8 cellular contexts compared by ENCODE assay signal in genomic region chr14:22982013-22982476, GRCh38. TPM values are rescaled to one million over a fixed set of nuclear protein-coding genes. Genes with fewer than 3 reads are reported as not detected.
DNase-seq lines count a peak whose midpoint lies in the region; ATAC-seq and TF ChIP-seq lines count a peak whose summit lies in the region.

No MANE protein-coding gene starts in this region.

- H3K27ac Mint-ChIP-seq in endodermal cell, result no peak overlapping the region

- no peak overlapping the region for H3K4me3 Mint-ChIP-seq in endodermal cell

- POLR2A ChIA-PET in BJ (lab: Charles Lee), result interaction anchor here (0.6 kb wide), 1 partner anchor 76 kb away, joined by 3 read pairs; no protein-coding TSS in a partner anchor

- H3K9me2 ChIP-seq in neural cell (ENCODE audit: insufficient read depth, low read length), result no peaks in the 10 kb centered on the region

- H3K36me3 Mint-ChIP-seq in endodermal cell (ENCODE audit: low read depth), result peaks cover 11% of the 10 kb centered on the region

- no peak for TF ChIP-seq EP300 in neural cell (conservative IDR thresholded peaks at IDR 0.05; ENCODE audit: poor library complexity, severe bottlenecking)

- peaks cover 18% of the 10 kb centered on the region for H3K27me3 Mint-ChIP-seq in endodermal cell (ENCODE audit: insufficient read depth)

- TF ChIP-seq CTCF in BJ (IDR thresholded peaks at IDR 0.05; ENCODE audit: insufficient read depth, low read depth, low read length), result no peak
- TF ChIP-seq CTCF in KMS-11 (conservative IDR thresholded peaks at IDR 0.05; ENCODE audit: low read depth, low read length), result no peak
- TF ChIP-seq CTCF in endodermal cell (conservative IDR thresholded peaks at IDR 0.05), result no peak
- no peak for TF ChIP-seq CTCF in neural cell (IDR thresholded peaks at IDR 0.05; ENCODE audit: poor library complexity, severe bottlenecking)

- H3K4me1 ChIP-seq in KMS-11 (ENCODE audit: low read depth, poor library complexity, severe bottlenecking) (no peaks in the 10 kb centered on the region), endodermal cell (ENCODE audit: control insufficient read depth, insufficient read depth, low read length) (peaks cover 17% of the 10 kb centered on the region)

- H3K9me3 ChIP-seq in endodermal cell (ENCODE audit: control insufficient read depth, low read length) (no peaks in the 10 kb centered on the region), neural cell (ENCODE audit: low read length) (no peaks in the 10 kb centered on the region)

- 0% methylated on average over 25 to 36 of the region's 36 CpGs for WGBS in endodermal cell (ENCODE audit: insufficient coverage in 1 of 2, insufficient read length in 1 of 2), 2 experiments

- H2AFZ ChIP-seq in KMS-11 (ENCODE audit: low read depth) (peak overlapping the region; percentile 38; the same call in 1 of the 2 replicates), neural cell (ENCODE audit: low read depth, low read length) (no peak overlapping the region)

- H3F3A ChIP-seq in neural cell (ENCODE audit: insufficient read depth, low read length, poor library complexity, severe bottlenecking), result no peaks in the 10 kb centered on the region

- H3K27me3 ChIP-seq in BJ (ENCODE audit: control insufficient read depth, insufficient read depth, low read length) (no peaks in the 10 kb centered on the region), KMS-11 (ENCODE audit: insufficient read depth, low read depth) (no peaks in the 10 kb centered on the region), endodermal cell (ENCODE audit: control insufficient read depth, insufficient read depth, low read length, poor library complexity, severe bottlenecking) (no peaks in the 10 kb centered on the region), neural cell (ENCODE audit: insufficient read depth, low read depth, low read length) (peaks cover 32% of the 10 kb centered on the region)

- TF ChIP-seq RAD21 in neural cell (conservative IDR thresholded peaks at IDR 0.05), result no peak

- no peak overlapping the region for H3K9ac ChIP-seq in KMS-11
- H3K9ac ChIP-seq in endodermal cell (ENCODE audit: extremely low read depth, low read length, poor library complexity, severe bottlenecking), result peak overlapping the region; percentile 91
- H3K9ac ChIP-seq in neural cell (ENCODE audit: low read length), result no peak overlapping the region

- DNase-seq in BJ (ENCODE audit: low read depth) (no peak), endodermal cell (peak; percentile 81), kidney tubule cell (ENCODE audit: low spot score) (no peak), NCI-H2227 treated with DMSO at 0.1 percent for 48 hours (lab: John Stamatoyannopoulos, UW) (no peak), anterior cingulate cortex (lab: John Stamatoyannopoulos, UW) (no peak)

- H3K9me3 Mint-ChIP-seq in endodermal cell, result no peaks in the 10 kb centered on the region

- H3K27ac ChIP-seq in KMS-11 (no peak overlapping the region), endodermal cell (ENCODE audit: low read depth, low read length) (peak overlapping the region; percentile 91), neural cell (ENCODE audit: low read length) (no peak overlapping the region)

- peak overlapping the region; percentile 21 for H3K4me2 ChIP-seq in KMS-11
- no peak overlapping the region for H3K4me2 ChIP-seq in neural cell (ENCODE audit: low read length)

- H3K79me2 ChIP-seq in KMS-11 (ENCODE audit: insufficient read depth, low read depth) (no peaks in the 10 kb centered on the region), neural cell (replicated peaks; ENCODE audit: insufficient read depth, low read length) (peaks cover 29% of the 10 kb centered on the region)

- ATAC-seq in esophagus mucosa, result no peak

- H4K20me1 ChIP-seq in KMS-11 (ENCODE audit: insufficient read depth) (no peaks in the 10 kb centered on the region), neural cell (ENCODE audit: insufficient read depth) (no peaks in the 10 kb centered on the region)

- H3K4me3 ChIP-seq in BJ (ENCODE audit: low read depth, low read length), result peak overlapping the region; percentile 90
- H3K4me3 ChIP-seq in KMS-11 (IDR thresholded peaks at IDR 0.05; ENCODE audit: insufficient read depth, low read depth, low read length), result no peak overlapping the region
- H3K4me3 ChIP-seq in endodermal cell (ENCODE audit: low read length), result peak overlapping the region; percentile 88
- peak overlapping the region; percentile 75 for H3K4me3 ChIP-seq in neural cell (ENCODE audit: low read length)

- CTCF ChIA-PET in BJ (lab: Yijun Ruan, JAX), result interaction anchor here (0.6 to 18.4 kb wide), 24 partner anchors 8 to 159 kb away, joined by 3 to 539 read pairs (median 5); partner anchors contain the start of genes ACIN1, CDH24, HAUS4 and PRMT5

- 0 out of 2 replicates have a peak, but pooled peaks cover 2% of the 10 kb centered on the region for H3K36me3 ChIP-seq in BJ (ENCODE audit: control insufficient read depth, insufficient read depth, low read length)
- H3K36me3 ChIP-seq in KMS-11 (ENCODE audit: insufficient read depth), result no peaks in the 10 kb centered on the region
- peaks cover 12% of the 10 kb centered on the region for H3K36me3 ChIP-seq in endodermal cell (ENCODE audit: control insufficient read depth, insufficient read depth, low read length)
- no peaks in the 10 kb centered on the region for H3K36me3 ChIP-seq in neural cell (ENCODE audit: insufficient read depth, low read length)

- peaks cover 32% of the 10 kb centered on the region for H3K4me1 Mint-ChIP-seq in endodermal cell

TF ChIP-seq in neural cell, 6 proteins besides CTCF, POLR2A, EP300 and RAD21:
- TF ChIP-seq TAF1 (IDR thresholded peaks at IDR 0.05; ENCODE audit: low read depth) (no peak), SMC3 (conservative IDR thresholded peaks at IDR 0.05; ENCODE audit: poor library complexity) (no peak), EZH2 (IDR thresholded peaks at IDR 0.05; ENCODE audit: borderline replicate concordance, insufficient read depth, low read length, poor library complexity, severe bottlenecking) (no peak), POLR2AphosphoS5 (IDR thresholded peaks at IDR 0.05) (no peak), MXI1 (conservative IDR thresholded peaks at IDR 0.05; ENCODE audit: poor library complexity, severe bottlenecking) (no peak), REST (IDR thresholded peaks at IDR 0.05; ENCODE audit: borderline replicate concordance) (no peak)

RNA-seq across cellular contexts. Expression of gene AJUBA, which starts 0.3 kb away (rescaled TPM):
- polyA plus RNA-seq in BJ (2011; rRNA removed) (94.7 and 109 TPM in 2 replicates), neural cell (0.52 and 1.9 TPM in 2 replicates)
- 104 and 158 TPM in 2 replicates for polyA minus RNA-seq in BJ (2011; rRNA and poly(A)+ RNA removed)
- total RNA-seq in endodermal cell (10 to 100 TPM; 34.2 to 51.4 TPM), esophagus mucosa (26.6 TPM)
- polyA plus RNA-seq in endodermal cell (2013, experiment 1 of 2), result 46.6 TPM
- polyA plus RNA-seq in endodermal cell (2013, experiment 2 of 2), result 47.8 TPM
- 1.5 and 1.9 TPM in 2 replicates for polyA minus RNA-seq in neural cell

RNA-seq across cellular contexts. Expression of gene HAUS4, which starts 25.2 kb away (rescaled TPM):
- polyA plus RNA-seq in BJ (2011; rRNA removed) (23.5 and 26.4 TPM in 2 replicates), neural cell (3.2 and 12.1 TPM in 2 replicates)
- 8.2 and 10.7 TPM in 2 replicates for polyA minus RNA-seq in BJ (2011; rRNA and poly(A)+ RNA removed)
- total RNA-seq in endodermal cell (10 to 100 TPM; 43.2 to 57.1 TPM), esophagus mucosa (32.9 TPM)
- polyA plus RNA-seq in endodermal cell (2013, experiment 1 of 2), result 64.7 TPM
- polyA plus RNA-seq in endodermal cell (2013, experiment 2 of 2), result 66.1 TPM
- 4.6 and 7.3 TPM in 2 replicates for polyA minus RNA-seq in neural cell

RNA-seq across cellular contexts. Expression of gene C14orf93, which starts 27.9 kb away (rescaled TPM):
- polyA plus RNA-seq in BJ (2011; rRNA removed), result 9.1 and 14.7 TPM in 2 replicates
- polyA minus RNA-seq in BJ (2011; rRNA and poly(A)+ RNA removed), result 9.7 and 13.9 TPM in 2 replicates
- 1 to 10 TPM; 7.0 to 9.4 TPM for total RNA-seq in endodermal cell
- 9.6 TPM for polyA plus RNA-seq in endodermal cell (2013, experiment 1 of 2)
- polyA plus RNA-seq in endodermal cell (2013, experiment 2 of 2), result 11.2 TPM
- polyA plus RNA-seq in neural cell, result 4.7 and 7.1 TPM in 2 replicates
- polyA minus RNA-seq in neural cell, result 3.9 and 4.1 TPM in 2 replicates
- total RNA-seq in esophagus mucosa, result 4.6 TPM

RNA-seq across cellular contexts. Expression of gene PSMB5, which starts 52.7 kb away (rescaled TPM):
- 257 and 304 TPM in 2 replicates for polyA plus RNA-seq in BJ (2011; rRNA removed)
- polyA minus RNA-seq in BJ (2011; rRNA and poly(A)+ RNA removed), result 86.4 and 180 TPM in 2 replicates
- total RNA-seq in endodermal cell, result 100 to 1,000 TPM; 227 to 257 TPM
- 176 TPM for polyA plus RNA-seq in endodermal cell (2013, experiment 1 of 2)
- polyA plus RNA-seq in endodermal cell (2013, experiment 2 of 2), result 169 TPM
- 147 and 168 TPM in 2 replicates for polyA plus RNA-seq in neural cell
- 118 and 123 TPM in 2 replicates for polyA minus RNA-seq in neural cell
- 105 TPM for total RNA-seq in esophagus mucosa

RNA-seq across cellular contexts. Expression of gene PRMT5, which starts 52.9 kb away (rescaled TPM):
- polyA plus RNA-seq in BJ (2011; rRNA removed) (128 and 152 TPM in 2 replicates), neural cell (102 and 114 TPM in 2 replicates)
- polyA minus RNA-seq in BJ (2011; rRNA and poly(A)+ RNA removed), result 70.0 and 141 TPM in 2 replicates
- total RNA-seq in endodermal cell (100 to 1,000 TPM; 111 to 112 TPM), esophagus mucosa (65.4 TPM)
- polyA plus RNA-seq in endodermal cell (2013, experiment 1 of 2), result 114 TPM
- 97.8 TPM for polyA plus RNA-seq in endodermal cell (2013, experiment 2 of 2)
- polyA minus RNA-seq in neural cell, result 83.9 and 97.9 TPM in 2 replicates
